8 cellular contexts compared by ENCODE assay signal in the genomic region with DNA sequence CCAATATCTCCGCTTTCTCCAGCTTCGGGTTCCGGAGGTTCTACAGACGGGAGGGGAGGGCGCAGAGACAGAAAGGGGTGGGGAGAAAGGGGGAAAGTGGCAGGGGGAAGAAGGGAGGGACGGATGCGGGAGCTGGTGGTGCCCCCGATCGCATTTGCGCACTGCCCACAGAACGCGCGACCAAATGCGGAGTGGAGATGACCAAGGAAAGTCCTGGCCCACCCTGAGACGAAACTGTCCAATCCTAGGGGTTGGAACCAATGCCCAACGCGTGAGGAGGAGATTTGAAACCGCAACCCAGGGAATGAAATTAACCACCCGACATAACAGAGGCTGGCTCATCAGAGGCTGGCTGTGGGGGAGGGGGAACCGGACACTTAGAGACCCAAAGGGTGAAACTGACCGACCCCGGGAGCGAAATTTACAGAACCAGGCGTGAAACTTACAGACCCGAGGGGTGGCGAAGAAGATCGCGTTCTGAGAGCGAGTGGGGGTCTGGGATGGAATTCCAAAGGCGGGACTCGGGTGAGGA. TPM values are rescaled to one million over a fixed set of nuclear protein-coding genes. Genes with fewer than 3 reads are reported as not detected.
DNase-seq lines count a peak whose midpoint lies in the region; ATAC-seq and TF ChIP-seq lines count a peak whose summit lies in the region.

No MANE protein-coding gene starts in this region.

- no peak for ATAC-seq in heart right ventricle
- ATAC-seq in left ventricle myocardium superior = no peak
- ATAC-seq in HG03439 (IDR thresholded peaks at IDR 0.05; ENCODE audit: unreplicated experiment) = no peak
- no peak for ATAC-seq in HG03432 (IDR thresholded peaks at IDR 0.05; ENCODE audit: unreplicated experiment)

- TF ChIP-seq CTCF in heart right ventricle (IDR thresholded peaks at IDR 0.05) = no peak
- TF ChIP-seq CTCF in WERI-Rb-1 (IDR thresholded peaks at IDR 0.05; ENCODE audit: low read depth, low read length) = no peak
- TF ChIP-seq CTCF in fibroblast of the aortic adventitia (IDR thresholded peaks at IDR 0.05; ENCODE audit: insufficient read depth, low read length) = no peak

- peak overlapping the region in 4 of 10 donors; percentile 10 to 50 (median 32) for H3K27ac ChIP-seq in heart right ventricle
- H3K27ac ChIP-seq in WERI-Rb-1 = no peak overlapping the region

- H3K36me3 ChIP-seq in heart right ventricle (no peaks in the 10 kb centered on the region), WERI-Rb-1 (no peaks in the 10 kb centered on the region)

- H3K27me3 ChIP-seq in heart right ventricle (peaks cover 0 to 76% (median 12%) of the 10 kb centered on the region in 7 donors), WERI-Rb-1 (ENCODE audit: insufficient read depth, low read depth, severe bottlenecking) (peaks cover 27% of the 10 kb centered on the region)

- H3K9me3 ChIP-seq in heart right ventricle (no peaks in the 10 kb centered on the region), WERI-Rb-1 (ENCODE audit: severe bottlenecking) (no peaks in the 10 kb centered on the region)

- WGBS in heart right ventricle, 2 donors = 0 to 1% methylated on average over 31 of the region's 31 CpGs

- peaks cover 32 to 97% (median 83%) of the 10 kb centered on the region in 9 donors for H3K4me1 ChIP-seq in heart right ventricle

- intact Hi-C loops in heart right ventricle (cut with DNase I) (loop anchor here in 7 of 10 donors (5.0 to 10.0 kb wide), 4 partner anchors 35 to 102 kb away; a partner anchor contains a TSS), left ventricle myocardium superior (cut with micrococcal nuclease) (no loop called here)

- H3K4me3 ChIP-seq in heart right ventricle = peak overlapping the region; percentile 11 to 91 (median 64)
- H3K4me3 ChIP-seq in WERI-Rb-1 (ENCODE audit: low read depth, low read length) = peak overlapping the region; percentile 56
- H3K4me3 ChIP-seq in fibroblast of the aortic adventitia (ENCODE audit: low read depth, low read length) = peak overlapping the region; percentile 71
- H3K4me3 ChIP-seq in skeletal muscle cell (ENCODE audit: low read depth, low read length) = peak overlapping the region; percentile 71

- DNase-seq in heart right ventricle (peak in 1 of 2 donors; percentile 24), left ventricle myocardium superior (no peak), WERI-Rb-1 (no peak), fibroblast of the aortic adventitia (ENCODE audit: low read depth) (peak; percentile 55), skeletal muscle cell (ENCODE audit: low read depth) (no peak)
- DNase-seq in effector CD4-positive, alpha-beta T cell = no peak

RNA-seq across cellular contexts. Expression of a gene that starts 1.4 kb away (rescaled TPM):
- total RNA-seq in heart right ventricle (under 1 TPM in 5 of 10 donors, not detected in 5; 0.17 to 0.52 (median 0.38) TPM), left ventricle myocardium superior (not detected), fibroblast of the aortic adventitia (ENCODE audit: low replicate concordance) (0.09 TPM in 1 of 2 replicates, not detected in the other)
- 1 to 10 TPM in 1 of 2 donors, under 1 TPM in 1; 0.91 to 1.5 TPM for polyA plus RNA-seq in heart right ventricle

RNA-seq across cellular contexts. Expression of a gene that starts 4.1 kb away (rescaled TPM):
- not detected for total RNA-seq in heart right ventricle
- under 1 TPM in 1 of 2 donors, not detected in 1; 0.09 TPM for polyA plus RNA-seq in heart right ventricle
- not detected for total RNA-seq in left ventricle myocardium superior
- 0.09 TPM in 1 of 2 replicates, not detected in the other for total RNA-seq in fibroblast of the aortic adventitia (ENCODE audit: low replicate concordance)

RNA-seq across cellular contexts. Expression of a gene that starts 29.7 kb away (rescaled TPM):
- 100 to 1,000 TPM in 6 of 10 donors, 10 to 100 TPM in 4; 37.4 to 154 (median 112) TPM for total RNA-seq in heart right ventricle
- 100 to 1,000 TPM; 112 to 135 TPM for polyA plus RNA-seq in heart right ventricle
- 126 TPM for total RNA-seq in left ventricle myocardium superior
- total RNA-seq in fibroblast of the aortic adventitia (ENCODE audit: low replicate concordance) = 1.6 and 12.7 TPM in 2 replicates

RNA-seq across cellular contexts. Expression of a gene that starts 34.9 kb away (rescaled TPM):
- total RNA-seq in heart right ventricle (not detected), left ventricle myocardium superior (not detected), fibroblast of the aortic adventitia (ENCODE audit: low replicate concordance) (not detected in 2 replicates)
- polyA plus RNA-seq in heart right ventricle = not detected

RNA-seq across cellular contexts. Expression of a gene that starts 40.3 kb away (rescaled TPM):
- total RNA-seq in heart right ventricle (10 to 100 TPM; 46.8 to 67.8 (median 62.7) TPM), left ventricle myocardium superior (62.3 TPM), fibroblast of the aortic adventitia (ENCODE audit: low replicate concordance) (5.2 and 6.0 TPM in 2 replicates)
- 10 to 100 TPM; 49.0 to 54.3 TPM for polyA plus RNA-seq in heart right ventricle
